ENCODE assay signal across 13 cellular contexts in genomic region chr12:115322275-115322674, GRCh38.
A peak's percentile ranks its signal among the peaks of the same experiment; 100 is the strongest.
DNase-seq lines count a peak whose midpoint lies in the region; ATAC-seq and TF ChIP-seq lines count a peak whose summit lies in the region.
"Had no signal": no experiment of that assay in that cellular context is flagged by ENCODE, and none has a peak within 500 bp of the region (broad histone marks: within the 10 kb centered on the region; RNA-seq: fewer than 3 reads in every experiment).

No MANE protein-coding gene starts in this region.

- H3K36me3 Mint-ChIP-seq in stimulated activated memory B cell treated with anti-CD40 and anti-IgM and Interleukin-4, amounts not matched to agents 10 μg/mL and 1 μg/mL and 100 μg/mL, for 72 hours, result no peaks in the 10 kb centered on the region

- ATAC-seq in HG02798 (IDR thresholded peaks at IDR 0.05; ENCODE audit: poor library complexity, unreplicated experiment), result peak; percentile 80
- peak; percentile 72 for ATAC-seq in stimulated activated memory B cell treated with anti-CD40 and anti-IgM and Interleukin-4, amounts not matched to agents 10 μg/mL and 1 μg/mL and 100 μg/mL, for 72 hours
- no peak for ATAC-seq in HG02840 (IDR thresholded peaks at IDR 0.05; ENCODE audit: low FRiP score, unreplicated experiment)
- no peak for ATAC-seq in HG03280 (IDR thresholded peaks at IDR 0.05; ENCODE audit: unreplicated experiment)
- ATAC-seq: A549 had no signal

- peaks cover 10% of the 10 kb centered on the region for H3K4me1 Mint-ChIP-seq in stimulated activated memory B cell treated with anti-CD40 and anti-IgM and Interleukin-4, amounts not matched to agents 10 μg/mL and 1 μg/mL and 100 μg/mL, for 72 hours
- H3K4me1 Mint-ChIP-seq: activated CD4-positive, alpha-beta T cell treated with anti-CD3 and anti-CD28 coated beads, Interleukin-2, amount 10 ng/mL, durations not matched to agents 24 days and 14 days; central memory CD8-positive, alpha-beta T cell had no signal

- H3K4me3 Mint-ChIP-seq in stimulated activated memory B cell treated with anti-CD40 and anti-IgM and Interleukin-4, amounts not matched to agents 10 μg/mL and 1 μg/mL and 100 μg/mL, for 72 hours, result no peak overlapping the region
- H3K4me3 Mint-ChIP-seq: activated CD4-positive, alpha-beta T cell treated with anti-CD3 and anti-CD28 coated beads, Interleukin-2, amount 10 ng/mL, durations not matched to agents 24 days and 14 days; central memory CD8-positive, alpha-beta T cell; stimulated activated naive CD8-positive, alpha-beta T cell treated with anti-CD3 and anti-CD28 coated beads, Interleukin-15, Interleukin-2, amounts not matched to agents 100 ng/mL and 50 ng/mL, for 24 hours had no signal

- CTCF ChIA-PET in RWPE1 (lab: Yijun Ruan, JAX), result no interaction called here

- DNase-seq in NOMO-1 treated with DMSO at 0.1 percent for 48 hours (lab: John Stamatoyannopoulos, UW; ENCODE audit: unreplicated experiment), result peak; percentile 57
- no peak for DNase-seq in NOMO-1 treated with dmso at 0.1 percent for 144 hours (lab: John Stamatoyannopoulos, UW; ENCODE audit: unreplicated experiment)
- peak; percentile 55 for DNase-seq in RWPE1 (ENCODE audit: low spot score)
- DNase-seq in HuH-7.5 (ENCODE audit: low spot score), result no peak
- DNase-seq: activated CD4-positive, alpha-beta T cell treated with anti-CD3 and anti-CD28 coated beads, Interleukin-2, amount 10 ng/mL, durations not matched to agents 24 days and 14 days; sigmoid colon had no signal

- H3K27ac ChIP-seq in RWPE1, result no peak overlapping the region
- H3K27ac ChIP-seq: A549, sigmoid colon had no signal

- peaks cover 15% of the 10 kb centered on the region for H3K9me3 Mint-ChIP-seq in stimulated activated memory B cell treated with anti-CD40 and anti-IgM and Interleukin-4, amounts not matched to agents 10 μg/mL and 1 μg/mL and 100 μg/mL, for 72 hours
- H3K9me3 Mint-ChIP-seq: activated CD4-positive, alpha-beta T cell treated with anti-CD3 and anti-CD28 coated beads, Interleukin-2, amount 10 ng/mL, durations not matched to agents 24 days and 14 days had no signal

- no peaks in the 10 kb centered on the region for H3K27me3 Mint-ChIP-seq in stimulated activated memory B cell treated with anti-CD40 and anti-IgM and Interleukin-4, amounts not matched to agents 10 μg/mL and 1 μg/mL and 100 μg/mL, for 72 hours
- H3K27me3 Mint-ChIP-seq: activated CD4-positive, alpha-beta T cell treated with anti-CD3 and anti-CD28 coated beads, Interleukin-2, amount 10 ng/mL, durations not matched to agents 24 days and 14 days; central memory CD8-positive, alpha-beta T cell; stimulated activated naive CD8-positive, alpha-beta T cell treated with anti-CD3 and anti-CD28 coated beads, Interleukin-15, Interleukin-2, amounts not matched to agents 100 ng/mL and 50 ng/mL, for 24 hours had no signal

- no peak for TF ChIP-seq CTCF in RWPE1 (conservative IDR thresholded peaks at IDR 0.05; ENCODE audit: low read depth)

- POLR2A ChIA-PET in RWPE1 (lab: Yijun Ruan, JAX; ENCODE audit: low non-redundant PET), result no interaction called here

- no peak overlapping the region for H3K27ac Mint-ChIP-seq in stimulated activated memory B cell treated with anti-CD40 and anti-IgM and Interleukin-4, amounts not matched to agents 10 μg/mL and 1 μg/mL and 100 μg/mL, for 72 hours
- H3K27ac Mint-ChIP-seq: activated CD4-positive, alpha-beta T cell treated with anti-CD3 and anti-CD28 coated beads, Interleukin-2, amount 10 ng/mL, durations not matched to agents 24 days and 14 days; stimulated activated naive CD8-positive, alpha-beta T cell treated with anti-CD3 and anti-CD28 coated beads, Interleukin-15, Interleukin-2, amounts not matched to agents 100 ng/mL and 50 ng/mL, for 24 hours had no signal

Comparison
In these comparisons a context has a peak if more than half of its experiments do, and no peak if none do; other contexts are left out.
1. DNase-seq: peak in NOMO-1 treated with DMSO at 0.1 percent for 48 hours (single experiment) and RWPE1 (single experiment); none in NOMO-1 treated with dmso at 0.1 percent for 144 hours (single experiment) and HuH-7.5 (single experiment).
2. ATAC-seq: peak in HG02798 (single experiment) and stimulated activated memory B cell treated with anti-CD40 and anti-IgM and Interleukin-4, amounts not matched to agents 10 μg/mL and 1 μg/mL and 100 μg/mL, for 72 hours (single experiment); none in HG02840 (single experiment) and HG03280 (single experiment).